In genomic region chr5:178859625-178860521, GRCh38 we compare ENCODE assay signal across 1 cellular context.
A peak's percentile ranks its signal among the peaks of the same experiment; 100 is the strongest.
TF ChIP-seq lines count a peak whose summit lies in the region.

Gene ZNF354B (plus strand): TSS chr5:178859953. CDS start chr5:178861048, 1,095 bp downstream.

TF ChIP-seq in GM12878, 131 proteins besides CTCF, POLR2A, EP300 and RAD21 (continued from another document and continues in another):
- TF ChIP-seq ZNF592 (IDR thresholded peaks at IDR 0.05) (no peak), GATAD2B (conservative IDR thresholded peaks at IDR 0.05; ENCODE audit: low read depth) (peak; percentile 89; the same call in 1 of the 2 replicates), REST (IDR thresholded peaks at IDR 0.05; ENCODE audit: low read depth, low read length) (no peak), PAX5 (IDR thresholded peaks at IDR 0.05; ENCODE audit: borderline replicate concordance, low read depth, low read length) (no peak), IRF4 (IDR thresholded peaks at IDR 0.05; ENCODE audit: low read depth, low read length) (no peak), RCOR1 (conservative IDR thresholded peaks at IDR 0.05; ENCODE audit: low read depth, low read length) (no peak), BHLHE40 (IDR thresholded peaks at IDR 0.05; ENCODE audit: borderline replicate concordance in 1 of 2, low read depth in 2 of 2, low read length in 1 of 2) (peak; percentile 44 to 76; a peak in 3 of 4 replicates), NFIC (IDR thresholded peaks at IDR 0.05; ENCODE audit: low read depth, low read length) (no peak), IRF3 (IDR thresholded peaks at IDR 0.05) (0 out of 2 replicates have a peak, but pooled peaks have one; percentile 16), SMAD1 (IDR thresholded peaks at IDR 0.05; ENCODE audit: low read depth, partially characterized antibody) (no peak), USF2 (IDR thresholded peaks at IDR 0.05; ENCODE audit: borderline replicate concordance, low read depth, low read length) (no peak; the same call in 1 of the 2 replicates), RELA (IDR thresholded peaks at IDR 0.05; ENCODE audit: borderline replicate concordance, partially characterized antibody) (peak; percentile 55), HCFC1 (IDR thresholded peaks at IDR 0.05; ENCODE audit: low read length) (peak; percentile 96), NR2C2 (IDR thresholded peaks at IDR 0.05; ENCODE audit: borderline replicate concordance, control insufficient read depth, insufficient read length, low read depth) (no peak), NKRF (conservative IDR thresholded peaks at IDR 0.05) (peak; percentile 77), BCL3 (IDR thresholded peaks at IDR 0.05; ENCODE audit: borderline replicate concordance, insufficient read depth, low read depth, low read length, poor library complexity, severe bottlenecking) (no peak), MYB (IDR thresholded peaks at IDR 0.05; ENCODE audit: borderline replicate concordance, low read depth, low read length) (no peak), ATF7 (IDR thresholded peaks at IDR 0.05; ENCODE audit: low read depth) (no peak), LARP7 (IDR thresholded peaks at IDR 0.05) (peak; percentile 94), SREBF2 (IDR thresholded peaks at IDR 0.05; ENCODE audit: low read length) (no peak), RBBP5 (conservative IDR thresholded peaks at IDR 0.05) (no peak), BRCA1 (IDR thresholded peaks at IDR 0.05; ENCODE audit: low read depth, low read length) (no peak), SMARCA5 (IDR thresholded peaks at IDR 0.05) (peak; percentile 83; the same call in 1 of the 2 replicates), HDAC2 (IDR thresholded peaks at IDR 0.05) (no peak), CEBPZ (IDR thresholded peaks at IDR 0.05; ENCODE audit: low read depth, low read length) (no peak), MAX (IDR thresholded peaks at IDR 0.05; ENCODE audit: low read depth, low read length) (peak; percentile 72; the same call in 1 of the 2 replicates), ZBTB4 (CRISPR knock-in tag; IDR thresholded peaks at IDR 0.05) (no peak), SPI1 (IDR thresholded peaks at IDR 0.05; ENCODE audit: borderline replicate concordance, insufficient read depth, low read depth, low read length) (no peak), POLR2AphosphoS5 (IDR thresholded peaks at IDR 0.05; ENCODE audit: low read length) (peak; percentile 48; the same call in 1 of the 2 replicates), MTA3 (IDR thresholded peaks at IDR 0.05; ENCODE audit: borderline replicate concordance, low read length) (no peak), ESRRA (IDR thresholded peaks at IDR 0.05; ENCODE audit: low read length) (no peak)
